ENCODE assay signal across 24 cellular contexts in the genomic region with DNA sequence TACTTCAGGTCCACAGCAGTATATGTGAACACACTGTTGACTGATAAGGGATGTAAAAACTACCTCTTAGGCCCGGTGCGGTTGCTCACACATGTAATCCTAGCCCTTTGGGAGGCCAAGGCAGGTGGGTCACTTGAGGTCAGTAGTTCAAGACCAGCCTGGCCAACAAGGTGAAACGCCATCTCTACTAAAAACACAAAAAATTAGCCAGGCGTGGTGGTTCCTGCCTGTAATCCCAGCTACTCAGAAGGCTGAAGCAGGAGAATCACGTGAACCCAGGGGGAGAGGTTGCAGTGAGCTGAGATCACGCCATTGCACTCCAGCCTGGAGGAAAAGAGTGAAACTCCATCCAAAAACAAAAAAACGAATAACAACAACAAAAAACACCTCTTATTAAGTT.
"Had no signal": no experiment of that assay in that cellular context is flagged by ENCODE, and none has a peak within 500 bp of the region (broad histone marks: within the 10 kb centered on the region; RNA-seq: fewer than 3 reads in every experiment).

No MANE protein-coding gene starts in this region.

- H3K9me3 ChIP-seq: esophagus muscularis mucosa, gastroesophageal sphincter, neutrophil, testis had no signal

- H3K9me3 Mint-ChIP-seq: naive thymus-derived CD4-positive, alpha-beta T cell; stimulated activated naive B cell treated with anti-CD40 and anti-IgM and Interleukin-4, amounts not matched to agents 10 μg/mL and 1 μg/mL and 100 μg/mL, for 72 hours; stimulated activated naive CD8-positive, alpha-beta T cell treated with anti-CD3 and anti-CD28 coated beads, Interleukin-15, amount 100 ng/mL, for 72 hours had no signal

- H3K36me3 Mint-ChIP-seq: naive thymus-derived CD4-positive, alpha-beta T cell; stimulated activated naive B cell treated with anti-CD40 and anti-IgM and Interleukin-4, amounts not matched to agents 10 μg/mL and 1 μg/mL and 100 μg/mL, for 72 hours; type B pancreatic cell had no signal

- H3K4me2 ChIP-seq: smooth muscle cell had no signal

- H3K36me3 ChIP-seq: esophagus muscularis mucosa, gastroesophageal sphincter, neutrophil had no signal

- H3K27ac ChIP-seq: dorsolateral prefrontal cortex, esophagus muscularis mucosa, gastroesophageal sphincter, neutrophil, testis had no signal

- H3K27me3 ChIP-seq: dorsolateral prefrontal cortex, esophagus muscularis mucosa, gastroesophageal sphincter, neutrophil, testis had no signal

- H3K4me3 ChIP-seq: dorsolateral prefrontal cortex, esophagus muscularis mucosa, gastroesophageal sphincter, lung, smooth muscle cell, testis had no signal

- H3K27ac Mint-ChIP-seq: naive thymus-derived CD4-positive, alpha-beta T cell; stimulated activated naive B cell treated with anti-CD40 and anti-IgM and Interleukin-4, amounts not matched to agents 10 μg/mL and 1 μg/mL and 100 μg/mL, for 72 hours; type B pancreatic cell had no signal

- ATAC-seq: gastroesophageal sphincter; left cardiac atrium; left ventricle myocardium superior; naive thymus-derived CD4-positive, alpha-beta T cell; right cardiac atrium; stimulated activated naive B cell treated with anti-CD40 and anti-IgM and Interleukin-4, amounts not matched to agents 10 μg/mL and 1 μg/mL and 100 μg/mL, for 72 hours; stimulated activated naive CD8-positive, alpha-beta T cell treated with anti-CD3 and anti-CD28 coated beads, Interleukin-15, amount 100 ng/mL, for 72 hours had no signal

- H3K27me3 Mint-ChIP-seq: type B pancreatic cell had no signal

- H3K4me1 Mint-ChIP-seq: naive thymus-derived CD4-positive, alpha-beta T cell; stimulated activated naive B cell treated with anti-CD40 and anti-IgM and Interleukin-4, amounts not matched to agents 10 μg/mL and 1 μg/mL and 100 μg/mL, for 72 hours; stimulated activated naive CD8-positive, alpha-beta T cell treated with anti-CD3 and anti-CD28 coated beads, Interleukin-15, amount 100 ng/mL, for 72 hours had no signal

- DNase-seq: caudate nucleus; cortex of kidney; dorsolateral prefrontal cortex; effector memory CD4-positive, alpha-beta T cell; foreskin fibroblast; glutamatergic neuron; kidney; left cardiac atrium; left ventricle myocardium superior; mesenchymal stem cell; naive thymus-derived CD4-positive, alpha-beta T cell; right cardiac atrium; stimulated activated CD4-positive, alpha-beta T cell treated with anti-CD3 and anti-CD28 coated beads, Interleukin-15, amount 100 ng/mL, for 24 hours; stimulated activated CD4-positive, alpha-beta T cell treated with anti-CD3 and anti-CD28 coated beads, Interleukin-1b, Interleukin-23, amount 100 ng/mL, for 48 hours; stimulated activated CD4-positive, alpha-beta T cell treated with anti-CD3 and anti-CD28 coated beads, Interleukin-4, amount 100 ng/mL, for 4 hours; stimulated activated naive B cell treated with anti-CD40 and anti-IgM and Interleukin-4, amounts not matched to agents 10 μg/mL and 1 μg/mL and 100 μg/mL, for 72 hours; stimulated activated naive CD8-positive, alpha-beta T cell treated with anti-CD3 and anti-CD28 coated beads, Interleukin-15, amount 100 ng/mL, for 72 hours; testis had no signal

- H3K4me3 Mint-ChIP-seq: naive thymus-derived CD4-positive, alpha-beta T cell; stimulated activated naive B cell treated with anti-CD40 and anti-IgM and Interleukin-4, amounts not matched to agents 10 μg/mL and 1 μg/mL and 100 μg/mL, for 72 hours; stimulated activated naive CD8-positive, alpha-beta T cell treated with anti-CD3 and anti-CD28 coated beads, Interleukin-15, amount 100 ng/mL, for 72 hours; type B pancreatic cell had no signal
